ENCODE assay signal across 8 cellular contexts in the genomic region with DNA sequence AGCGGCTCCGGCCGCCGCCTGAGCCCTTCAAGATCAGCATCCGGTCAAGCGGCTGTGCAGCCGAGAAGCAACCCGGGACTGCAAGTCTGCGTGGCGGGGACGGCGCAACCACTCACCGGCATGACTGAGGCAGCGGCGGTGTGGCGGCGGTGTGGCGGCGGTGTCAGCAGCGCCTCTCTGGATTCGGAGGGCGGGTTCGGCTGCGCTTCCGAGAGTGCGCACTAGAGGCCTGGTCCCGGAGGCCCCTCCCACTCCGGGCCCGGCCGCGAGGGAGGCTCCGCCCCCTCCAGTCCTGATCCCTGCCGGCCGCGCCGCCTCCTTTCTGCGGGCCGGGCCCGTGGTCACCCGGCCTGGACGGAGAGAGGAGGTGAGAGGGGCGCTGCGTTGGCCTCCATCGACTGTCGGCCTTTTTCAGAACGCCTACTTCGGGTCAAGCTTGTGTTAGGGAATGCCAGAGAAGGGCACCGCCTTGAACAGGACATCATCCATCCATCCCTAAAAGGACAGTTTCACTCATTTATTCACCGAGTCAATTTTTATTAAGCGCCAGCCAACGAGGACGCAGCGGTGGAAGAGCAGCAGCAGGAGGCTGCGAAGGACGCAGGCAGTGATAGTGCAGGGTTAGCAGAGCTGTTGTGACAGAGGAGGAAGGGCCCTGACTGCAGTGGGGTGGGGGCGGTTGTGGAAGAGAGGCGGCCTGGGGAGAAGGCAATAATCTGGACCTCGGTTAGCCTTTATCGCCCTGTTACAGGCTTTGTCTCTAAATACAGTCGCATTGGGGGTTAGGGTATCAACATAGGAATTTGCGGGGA. TPM values are rescaled to one million over a fixed set of nuclear protein-coding genes. Genes with fewer than 3 reads are reported as not detected.
DNase-seq lines count a peak whose midpoint lies in the region; ATAC-seq and TF ChIP-seq lines count a peak whose summit lies in the region.

TSS of gene ATOX1 (minus strand) at position 202 of the 812 bp plus-strand sequence. CDS start at position 122, 80 bp downstream.

- POLR2A ChIA-PET in activated CD4-positive, alpha-beta T cell treated with anti-CD3 and anti-CD28 coated beads, Interleukin-2, amount 10 ng/mL, durations not matched to agents 7 days and 5 days (lab: Charles Lee) = no interaction called here

- peaks cover 3% of the 10 kb centered on the region for H3K36me3 Mint-ChIP-seq in activated CD4-positive, alpha-beta T cell treated with anti-CD3 and anti-CD28 coated beads, Interleukin-2, amount 10 ng/mL, durations not matched to agents 7 days and 5 days (ENCODE audit: low read depth)

- peak; percentile 95 for ATAC-seq in HG03175 (IDR thresholded peaks at IDR 0.05; ENCODE audit: unreplicated experiment)
- ATAC-seq in left lobe of liver = peak; percentile 94

- peak within 1 kb of the TSS; percentile 76 for H3K4me3 Mint-ChIP-seq in activated CD4-positive, alpha-beta T cell treated with anti-CD3 and anti-CD28 coated beads, Interleukin-2, amount 10 ng/mL, durations not matched to agents 7 days and 5 days

- peak within 1 kb of the TSS; percentile 71 for H3K4me3 ChIP-seq in coronary artery

- peak; percentile 99 for TF ChIP-seq POLR2A in GM18951 (IDR thresholded peaks at IDR 0.05; ENCODE audit: extremely low read depth, insufficient read depth, insufficient read length)

- peaks cover 36% of the 10 kb centered on the region for H3K4me1 Mint-ChIP-seq in activated CD4-positive, alpha-beta T cell treated with anti-CD3 and anti-CD28 coated beads, Interleukin-2, amount 10 ng/mL, durations not matched to agents 7 days and 5 days

- CTCF ChIA-PET in activated CD4-positive, alpha-beta T cell treated with anti-CD3 and anti-CD28 coated beads, Interleukin-2, amount 10 ng/mL, durations not matched to agents 7 days and 5 days (lab: Charles Lee) = interaction anchor here (1.6 kb wide), 1 partner anchor 10 kb away, joined by 6 read pairs; no protein-coding TSS in a partner anchor

- peak within 1 kb of the TSS; percentile 85 for H3K27ac Mint-ChIP-seq in activated CD4-positive, alpha-beta T cell treated with anti-CD3 and anti-CD28 coated beads, Interleukin-2, amount 10 ng/mL, durations not matched to agents 7 days and 5 days

- in situ Hi-C loops in GM18951 (cut with MboI; ENCODE audit: low sequenced_read_pairs, unreplicated experiment) = no loop called here

- no peaks in the 10 kb centered on the region for H3K9me3 Mint-ChIP-seq in activated CD4-positive, alpha-beta T cell treated with anti-CD3 and anti-CD28 coated beads, Interleukin-2, amount 10 ng/mL, durations not matched to agents 7 days and 5 days

- H3K27ac ChIP-seq in coronary artery = peak within 1 kb of the TSS; percentile 74 to 94

- no peaks in the 10 kb centered on the region for H3K27me3 Mint-ChIP-seq in activated CD4-positive, alpha-beta T cell treated with anti-CD3 and anti-CD28 coated beads, Interleukin-2, amount 10 ng/mL, durations not matched to agents 7 days and 5 days

- TF ChIP-seq CTCF in coronary artery (IDR thresholded peaks at IDR 0.05) = no peak

- DNase-seq in AML-193 (lab: John Stamatoyannopoulos, UW) (peak; percentile 75 to 83), NCI-H526 (lab: John Stamatoyannopoulos, UW) (peak; percentile 75 to 95), coronary artery (ENCODE audit: low spot score) (peak; percentile 91), left lobe of liver (ENCODE audit: low spot score) (peak; percentile 94)
- DNase-seq in activated CD4-positive, alpha-beta T cell treated with anti-CD3 and anti-CD28 coated beads, Interleukin-2, amount 10 ng/mL, durations not matched to agents 7 days and 5 days = peak; percentile 90
- peak; percentile 88 for DNase-seq in stimulated activated CD4-positive, alpha-beta T cell treated with anti-CD3 and anti-CD28 coated beads, Interleukin-2, amount 100 ng/mL, for 4 hours (ENCODE audit: low read depth)

RNA-seq across cellular contexts. Expression of gene ATOX1, which starts in this region (rescaled TPM):
- total RNA-seq in activated CD4-positive, alpha-beta T cell treated with anti-CD3 and anti-CD28 coated beads, Interleukin-2, amount 10 ng/mL, durations not matched to agents 7 days and 5 days = 10 to 100 TPM; 46.9 to 48.1 TPM
- 72.9 TPM for total RNA-seq in left lobe of liver

Comparison
In these comparisons a context has a peak if more than half of its experiments do, and no peak if none do; other contexts are left out.
1. Peak in every context shown above with its lines: DNase-seq, ATAC-seq, H3K4me3 ChIP-seq and H3K27ac ChIP-seq.